15 cellular contexts compared by ENCODE assay signal in the genomic region with DNA sequence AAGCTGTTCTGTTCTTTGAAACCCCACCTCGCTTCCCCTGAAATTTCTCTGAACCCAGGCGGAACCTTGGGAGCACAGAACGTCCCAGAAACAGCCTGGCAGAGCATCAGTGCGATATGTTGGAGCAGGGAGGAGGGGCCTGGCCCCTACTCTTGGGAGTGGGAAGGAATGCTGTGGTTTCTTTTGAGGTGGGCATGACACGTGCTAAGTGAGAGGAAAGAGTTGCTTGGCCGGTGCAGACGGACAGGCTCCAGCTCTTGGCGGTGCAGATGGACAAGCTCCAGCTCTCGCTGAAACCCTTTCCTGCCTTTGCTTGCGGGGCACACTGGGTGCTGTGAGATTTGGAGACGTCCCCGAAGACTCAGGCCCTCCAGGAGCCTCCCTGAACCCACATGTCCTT. TPM values are rescaled to one million over a fixed set of nuclear protein-coding genes. Genes with fewer than 3 reads are reported as not detected.
DNase-seq lines count a peak whose midpoint lies in the region; ATAC-seq and TF ChIP-seq lines count a peak whose summit lies in the region.
"Had no signal": no experiment of that assay in that cellular context is flagged by ENCODE, and none has a peak within 500 bp of the region (broad histone marks: within the 10 kb centered on the region; RNA-seq: fewer than 3 reads in every experiment).

No MANE protein-coding gene starts in this region.

- no peak for ATAC-seq in GM21737 (IDR thresholded peaks at IDR 0.05; ENCODE audit: unreplicated experiment)

- H3K36me3 ChIP-seq in osteoblast (ENCODE audit: insufficient read depth, low read length), result peaks cover 5% of the 10 kb centered on the region
- peaks cover 37% of the 10 kb centered on the region for H3K36me3 ChIP-seq in MG63

- no peak overlapping the region for H2AFZ ChIP-seq in osteoblast (ENCODE audit: low read length)

- H3K9me3 ChIP-seq in osteoblast (ENCODE audit: low read depth, low read length), result no peaks in the 10 kb centered on the region
- no peaks in the 10 kb centered on the region for H3K9me3 ChIP-seq in MG63

- TF ChIP-seq CTCF in VCaP (conservative IDR thresholded peaks at IDR 0.05) (no peak), fibroblast of pulmonary artery (IDR thresholded peaks at IDR 0.05; ENCODE audit: low read length, missing control alignments) (no peak), osteoblast (IDR thresholded peaks at IDR 0.05; ENCODE audit: extremely low read depth, low read depth, low read length) (no peak)

- peak overlapping the region; percentile 61 for H3K4me2 ChIP-seq in osteoblast (ENCODE audit: insufficient read depth, low read length)

- H3K9me3 Mint-ChIP-seq in activated CD4-positive, alpha-beta T cell treated with anti-CD3 and anti-CD28 coated beads, Interleukin-2, amount 10 ng/mL, durations not matched to agents 24 days and 14 days, result no peaks in the 10 kb centered on the region
- H3K9me3 Mint-ChIP-seq: natural killer cell; stimulated activated effector memory CD8-positive, alpha-beta T cell treated with anti-CD3 and anti-CD28 coated beads, Interleukin-12 subunit alpha, Interleukin-12 subunit beta, amount 100 ng/mL, for 72 hours had no signal

- 0 out of 2 replicates have a peak overlapping the region, but pooled peaks have one; percentile 3 for H3K27ac ChIP-seq in VCaP
- H3K27ac ChIP-seq in osteoblast (ENCODE audit: low read depth, low read length), result peak overlapping the region; percentile 64
- H3K27ac ChIP-seq: C4-2B had no signal

- H3K27ac Mint-ChIP-seq in activated CD4-positive, alpha-beta T cell treated with anti-CD3 and anti-CD28 coated beads, Interleukin-2, amount 10 ng/mL, durations not matched to agents 24 days and 14 days, result no peak overlapping the region

- no peak overlapping the region for H3K4me3 Mint-ChIP-seq in activated CD4-positive, alpha-beta T cell treated with anti-CD3 and anti-CD28 coated beads, Interleukin-2, amount 10 ng/mL, durations not matched to agents 24 days and 14 days
- H3K4me3 Mint-ChIP-seq: natural killer cell; stimulated activated effector memory CD8-positive, alpha-beta T cell treated with anti-CD3 and anti-CD28 coated beads, Interleukin-12 subunit alpha, Interleukin-12 subunit beta, amount 100 ng/mL, for 72 hours had no signal

- H3K36me3 Mint-ChIP-seq in activated CD4-positive, alpha-beta T cell treated with anti-CD3 and anti-CD28 coated beads, Interleukin-2, amount 10 ng/mL, durations not matched to agents 24 days and 14 days (ENCODE audit: low read depth), result peaks cover 24% of the 10 kb centered on the region
- H3K36me3 Mint-ChIP-seq: natural killer cell had no signal

- no peaks in the 10 kb centered on the region for H3K27me3 Mint-ChIP-seq in activated CD4-positive, alpha-beta T cell treated with anti-CD3 and anti-CD28 coated beads, Interleukin-2, amount 10 ng/mL, durations not matched to agents 24 days and 14 days

- DNase-seq in Ammon's horn (ENCODE audit: low spot score) (peak; percentile 69), fibroblast of pulmonary artery (ENCODE audit: low read depth) (peak; percentile 50), osteoblast (ENCODE audit: insufficient read length, low spot score, missing footprints) (peak; percentile 95), SKM-1 treated with dmso at 0.1 percent for 144 hours (lab: John Stamatoyannopoulos, UW; ENCODE audit: unreplicated experiment) (no peak), MG63 (no peak)
- DNase-seq in activated CD4-positive, alpha-beta T cell treated with anti-CD3 and anti-CD28 coated beads, Interleukin-2, amount 10 ng/mL, durations not matched to agents 24 days and 14 days, result no peak
- DNase-seq: activated CD4-positive, CD25-positive, alpha-beta regulatory T cell; KG1; natural killer cell; NCI-H345; SHP77 treated with DMSO at 0.1 percent for 48 hours had no signal

- peaks cover 33% of the 10 kb centered on the region for H3K4me1 Mint-ChIP-seq in activated CD4-positive, alpha-beta T cell treated with anti-CD3 and anti-CD28 coated beads, Interleukin-2, amount 10 ng/mL, durations not matched to agents 24 days and 14 days

- peaks cover 58% of the 10 kb centered on the region for H4K20me1 ChIP-seq in osteoblast (ENCODE audit: insufficient read depth, low read length)

- H3K27me3 ChIP-seq in osteoblast (ENCODE audit: insufficient read depth, low read length) (no peaks in the 10 kb centered on the region), MG63 (no peaks in the 10 kb centered on the region)

- H3K4me3 ChIP-seq in fibroblast of pulmonary artery (replicated peaks; ENCODE audit: low read depth, low read length), result no peak overlapping the region
- H3K4me3 ChIP-seq in osteoblast (ENCODE audit: insufficient read depth, low read length), result no peak overlapping the region
- no peak overlapping the region for H3K4me3 ChIP-seq in MG63

- H3K4me1 ChIP-seq in osteoblast (ENCODE audit: insufficient read depth, low read length), result peaks cover 28% of the 10 kb centered on the region

- H3K79me2 ChIP-seq in osteoblast (ENCODE audit: insufficient read depth, low read length), result peaks cover 69% of the 10 kb centered on the region

- intact Hi-C loops in activated CD4-positive, alpha-beta T cell treated with anti-CD3 and anti-CD28 coated beads, Interleukin-2, amount 10 ng/mL, durations not matched to agents 24 days and 14 days (cut with micrococcal nuclease), result no loop called here

RNA-seq across cellular contexts. Expression of a gene that starts 15.9 kb away (rescaled TPM):
- total RNA-seq in osteoblast, result 88.4 and 89.4 TPM in 2 replicates
- 138 and 152 TPM in 2 replicates for total RNA-seq in activated CD4-positive, alpha-beta T cell treated with anti-CD3 and anti-CD28 coated beads, Interleukin-2, amount 10 ng/mL, durations not matched to agents 24 days and 14 days
- total RNA-seq in MG63 (2014; rRNA removed; shearing (Covaris generic); ENCODE audit: low replicate concordance), result 49.1 and 119 TPM in 2 replicates

RNA-seq across cellular contexts. Expression of a gene that starts 41.3 kb away (rescaled TPM):
- total RNA-seq in osteoblast, result 14.8 and 18.3 TPM in 2 replicates
- 59.2 and 59.5 TPM in 2 replicates for total RNA-seq in activated CD4-positive, alpha-beta T cell treated with anti-CD3 and anti-CD28 coated beads, Interleukin-2, amount 10 ng/mL, durations not matched to agents 24 days and 14 days
- total RNA-seq in MG63 (2014; rRNA removed; shearing (Covaris generic); ENCODE audit: low replicate concordance), result 5.5 and 11.1 TPM in 2 replicates

RNA-seq across cellular contexts. Expression of a gene that starts 54.5 kb away (rescaled TPM):
- 16.5 and 18.5 TPM in 2 replicates for total RNA-seq in osteoblast
- 94.4 and 99.4 TPM in 2 replicates for total RNA-seq in activated CD4-positive, alpha-beta T cell treated with anti-CD3 and anti-CD28 coated beads, Interleukin-2, amount 10 ng/mL, durations not matched to agents 24 days and 14 days
- total RNA-seq in MG63 (2014; rRNA removed; shearing (Covaris generic); ENCODE audit: low replicate concordance), result 72.4 and 109 TPM in 2 replicates

Comparison
In these comparisons a context has a peak if more than half of its experiments do, and no peak if none do; other contexts are left out.
1. DNase-seq: peak in Ammon's horn (single experiment), fibroblast of pulmonary artery (single experiment) and osteoblast (single experiment); none in activated CD4-positive, alpha-beta T cell treated with anti-CD3 and anti-CD28 coated beads, Interleukin-2, amount 10 ng/mL, durations not matched to agents 24 days and 14 days (single experiment), SKM-1 treated with dmso at 0.1 percent for 144 hours (single experiment) and MG63 (single experiment).